ENCODE assay signal across 7 cellular contexts in genomic region chr1:148514310-148514709, GRCh38. TPM values are rescaled to one million over a fixed set of nuclear protein-coding genes. Genes with fewer than 3 reads are reported as not detected.
"Had no signal": no experiment of that assay in that cellular context is flagged by ENCODE, and none has a peak within 500 bp of the region (broad histone marks: within the 10 kb centered on the region; RNA-seq: fewer than 3 reads in every experiment).

No MANE protein-coding gene starts in this region.

RNA-seq across cellular contexts. Expression of gene PPIAL4G, which starts 31.2 kb away (rescaled TPM):
- total RNA-seq: activated naive CD8-positive, alpha-beta T cell treated with anti-CD3 and anti-CD28 coated beads for 36 hours; activated T-cell treated with anti-CD3 and anti-CD28 coated beads, Interleukin-2, amount 50 U/mL, for 4 hours; activated T-helper 1 cell treated with anti-CD3 and anti-CD28 coated beads, Interleukin-12 subunit alpha, Interleukin-12 subunit beta, Interleukin-2, Interleukin-4 antibody, amounts not matched to agents 30 ng/mL and 10 ng/mL and 1 ng/mL, durations not matched to agents 14 hours and 24 hours and 36 hours; ascending aorta; bronchial epithelial cell; cardiac muscle cell had no signal
- polyA plus RNA-seq: adipose tissue, cardiac muscle cell had no signal
